Comparison of ENCODE assay signal across 8 cellular contexts in genomic region chr20:23362392-23363256, GRCh38. TPM values are rescaled to one million over a fixed set of nuclear protein-coding genes. Genes with fewer than 3 reads are reported as not detected.
DNase-seq lines count a peak whose midpoint lies in the region; ATAC-seq and TF ChIP-seq lines count a peak whose summit lies in the region.

No MANE protein-coding gene starts in this region.

- DNase-seq in ELF-1 (ENCODE audit: low read depth, low spot score) = peak; percentile 55
- DNase-seq in LHCN-M2 (ENCODE audit: low read depth) = peak; percentile 58
- peak; percentile 54 for DNase-seq in activated T-cell treated with anti-CD3 and anti-CD28 coated beads, Interleukin-2, amount 50 U/mL, for 24 hours
- peak in 1 of 2 donors; percentile 60 for DNase-seq in foreskin fibroblast
- DNase-seq in neural crest cell (ENCODE audit: low read depth, low spot score) = no peak
- DNase-seq in NCI-H2171 (lab: John Stamatoyannopoulos, UW) = no peak
- DNase-seq in T-helper 9 cell = no peak

- ATAC-seq in GM21529 (IDR thresholded peaks at IDR 0.05; ENCODE audit: unreplicated experiment) = peak; percentile 7

- peaks cover 71% of the 10 kb centered on the region for H3K4me1 Mint-ChIP-seq in activated T-cell treated with anti-CD3 and anti-CD28 coated beads, Interleukin-2, amount 50 U/mL, for 24 hours (ENCODE audit: low read depth)
- peaks cover 62% of the 10 kb centered on the region for H3K4me1 Mint-ChIP-seq in neural crest cell

- H3K4me3 ChIP-seq in foreskin fibroblast (ENCODE audit: low read depth in 1 of 2, low read length in 2 of 2) = peak overlapping the region; percentile 52 to 80

- no peaks in the 10 kb centered on the region for H3K9me3 Mint-ChIP-seq in activated T-cell treated with anti-CD3 and anti-CD28 coated beads, Interleukin-2, amount 50 U/mL, for 24 hours
- H3K9me3 Mint-ChIP-seq in neural crest cell = no peaks in the 10 kb centered on the region

- H3K27ac Mint-ChIP-seq in activated T-cell treated with anti-CD3 and anti-CD28 coated beads, Interleukin-2, amount 50 U/mL, for 24 hours = peak overlapping the region; percentile 95
- H3K27ac Mint-ChIP-seq in neural crest cell (ENCODE audit: unreplicated experiment) = peak overlapping the region; percentile 95

- TF ChIP-seq CTCF in foreskin fibroblast (IDR thresholded peaks at IDR 0.05; ENCODE audit: low read depth, low read length) (no peak), neural crest cell (conservative IDR thresholded peaks at IDR 0.05) (no peak)

- H3K27me3 Mint-ChIP-seq in activated T-cell treated with anti-CD3 and anti-CD28 coated beads, Interleukin-2, amount 50 U/mL, for 24 hours = no peaks in the 10 kb centered on the region
- H3K27me3 Mint-ChIP-seq in neural crest cell (ENCODE audit: low read depth) = no peaks in the 10 kb centered on the region

- peak overlapping the region; percentile 93 for H3K4me3 Mint-ChIP-seq in activated T-cell treated with anti-CD3 and anti-CD28 coated beads, Interleukin-2, amount 50 U/mL, for 24 hours
- H3K4me3 Mint-ChIP-seq in neural crest cell = peak overlapping the region; percentile 97

- H3K36me3 Mint-ChIP-seq in activated T-cell treated with anti-CD3 and anti-CD28 coated beads, Interleukin-2, amount 50 U/mL, for 24 hours (ENCODE audit: low read depth) = peaks cover 47% of the 10 kb centered on the region
- H3K36me3 Mint-ChIP-seq in neural crest cell (ENCODE audit: low read depth) = peaks cover 17% of the 10 kb centered on the region

RNA-seq across cellular contexts. Expression of gene GZF1, which starts 0.6 kb away (rescaled TPM):
- total RNA-seq in LHCN-M2 (2014; rRNA removed) (18.7 and 19.6 TPM in 2 replicates), neural crest cell (21.9 and 24.4 TPM in 2 replicates)
- 8.7 TPM for polyA plus RNA-seq in LHCN-M2 (2012)

RNA-seq across cellular contexts. Expression of gene NXT1, which starts 12.0 kb away (rescaled TPM):
- 54.2 and 73.4 TPM in 2 replicates for total RNA-seq in LHCN-M2 (2014; rRNA removed)
- polyA plus RNA-seq in LHCN-M2 (2012) = 22.2 TPM
- total RNA-seq in neural crest cell = 33.9 and 38.1 TPM in 2 replicates

RNA-seq across cellular contexts. Expression of gene NAPB, which starts 58.7 kb away (rescaled TPM):
- total RNA-seq in LHCN-M2 (2014; rRNA removed) (12.8 and 14.2 TPM in 2 replicates), neural crest cell (14.6 and 14.7 TPM in 2 replicates)
- 3.8 TPM for polyA plus RNA-seq in LHCN-M2 (2012)

Comparison
In these comparisons a context has a peak if more than half of its experiments do, and no peak if none do; other contexts are left out.
1. DNase-seq: peak in ELF-1 (single experiment), LHCN-M2 (single experiment) and activated T-cell treated with anti-CD3 and anti-CD28 coated beads, Interleukin-2, amount 50 U/mL, for 24 hours (single experiment); none in neural crest cell (single experiment), NCI-H2171 (single experiment) and T-helper 9 cell (single experiment).